Comparison of ENCODE assay signal across 8 cellular contexts in genomic region chr17:48024149-48025039, GRCh38. TPM values are rescaled to one million over a fixed set of nuclear protein-coding genes. Genes with fewer than 3 reads are reported as not detected.
DNase-seq lines count a peak whose midpoint lies in the region; ATAC-seq and TF ChIP-seq lines count a peak whose summit lies in the region.

No MANE protein-coding gene starts in this region.

- TF ChIP-seq CTCF in heart left ventricle (IDR thresholded peaks at IDR 0.05): no peak
- no peak for TF ChIP-seq CTCF in progenitor cell of endocrine pancreas (IDR thresholded peaks at IDR 0.05; ENCODE audit: unreplicated experiment)

- H3K4me3 ChIP-seq in heart left ventricle: peak overlapping the region; percentile 11 to 69 (median 53)

- TF ChIP-seq POLR2A in heart left ventricle (IDR thresholded peaks at IDR 0.05): no peak

- no peak overlapping the region for H3K27ac Mint-ChIP-seq in activated naive CD4-positive, alpha-beta T cell treated with anti-CD3 and anti-CD28 coated beads for 36 hours
- H3K27ac Mint-ChIP-seq in progenitor cell of endocrine pancreas: peak overlapping the region; percentile 64

- H3K4me1 Mint-ChIP-seq in activated naive CD4-positive, alpha-beta T cell treated with anti-CD3 and anti-CD28 coated beads for 36 hours (ENCODE audit: low read depth): peaks cover 23% of the 10 kb centered on the region
- peaks cover 14% of the 10 kb centered on the region for H3K4me1 Mint-ChIP-seq in progenitor cell of endocrine pancreas (ENCODE audit: low read depth)

- peaks cover 0 to 27% (median 0%) of the 10 kb centered on the region in 9 donors for H3K27me3 ChIP-seq in heart left ventricle

- H3K4me1 ChIP-seq in heart left ventricle: peaks cover 6 to 42% (median 38%) of the 10 kb centered on the region in 12 donors

- CTCF ChIA-PET in activated naive CD4-positive, alpha-beta T cell treated with anti-CD3 and anti-CD28 coated beads for 36 hours (lab: Charles Lee): interaction anchor here (0.7 to 4.6 kb wide), 23 partner anchors 13 to 569 kb away, joined by 3 to 67 read pairs (median 5); partner anchors contain the start of genes COPZ2, HOXB5 and NFE2L1

- H3K36me3 ChIP-seq in heart left ventricle: no peaks in the 10 kb centered on the region

- peak overlapping the region; percentile 5 to 90 (median 82) for H3K27ac ChIP-seq in heart left ventricle

- ATAC-seq in GM19351 (IDR thresholded peaks at IDR 0.05; ENCODE audit: unreplicated experiment) (peak; percentile 23), heart left ventricle (peak in 2 of 4 donors; percentile 0 to 6), HG03439 (IDR thresholded peaks at IDR 0.05; ENCODE audit: unreplicated experiment) (no peak)

- WGBS in heart left ventricle, 4 donors: 1 to 3% (median 1%) methylated on average over 27 to 54 of the region's 54 CpGs

- peaks cover 19% of the 10 kb centered on the region for H3K27me3 Mint-ChIP-seq in activated naive CD4-positive, alpha-beta T cell treated with anti-CD3 and anti-CD28 coated beads for 36 hours (ENCODE audit: low read depth)
- H3K27me3 Mint-ChIP-seq in progenitor cell of endocrine pancreas: peaks cover 57% of the 10 kb centered on the region

- no peaks in the 10 kb centered on the region for H3K9me3 ChIP-seq in heart left ventricle

- peak; percentile 70 for DNase-seq in AG20443 (ENCODE audit: low spot score)
- DNase-seq in NOMO-1 treated with dmso at 0.1 percent for 144 hours (lab: John Stamatoyannopoulos, UW; ENCODE audit: unreplicated experiment): peak; percentile 14
- peak; percentile 59 for DNase-seq in activated naive CD4-positive, alpha-beta T cell treated with anti-CD3 and anti-CD28 coated beads for 36 hours
- DNase-seq in heart left ventricle: peak; percentile 40 to 71 (median 59)
- no peak for DNase-seq in progenitor cell of endocrine pancreas (ENCODE audit: low spot score, unreplicated experiment)
- DNase-seq in epidermal melanocyte (ENCODE audit: insufficient read length, low spot score): no peak

- no peaks in the 10 kb centered on the region for H3K9me3 Mint-ChIP-seq in activated naive CD4-positive, alpha-beta T cell treated with anti-CD3 and anti-CD28 coated beads for 36 hours
- H3K9me3 Mint-ChIP-seq in progenitor cell of endocrine pancreas (ENCODE audit: low read depth): no peaks in the 10 kb centered on the region

- H3K4me3 Mint-ChIP-seq in activated naive CD4-positive, alpha-beta T cell treated with anti-CD3 and anti-CD28 coated beads for 36 hours: peak overlapping the region; percentile 81
- H3K4me3 Mint-ChIP-seq in progenitor cell of endocrine pancreas (ENCODE audit: low read depth): peak overlapping the region; percentile 65

- no peaks in the 10 kb centered on the region for H3K36me3 Mint-ChIP-seq in activated naive CD4-positive, alpha-beta T cell treated with anti-CD3 and anti-CD28 coated beads for 36 hours (ENCODE audit: low read depth)
- H3K36me3 Mint-ChIP-seq in progenitor cell of endocrine pancreas (ENCODE audit: insufficient read depth): no peaks in the 10 kb centered on the region

- intact Hi-C loops in activated naive CD4-positive, alpha-beta T cell treated with anti-CD3 and anti-CD28 coated beads for 36 hours (cut with micrococcal nuclease): loop anchor here (1.0 to 10.0 kb wide), 8 partner anchors 24 to 594 kb away; partner anchors contain the start of genes CBX1, CDK5RAP3 and NFE2L1
- intact Hi-C loops in heart left ventricle (cut with DNase I): loop anchor here in 9 of 10 donors (1.0 to 10.0 kb wide), 7 partner anchors 24 to 593 kb away; partner anchors contain the start of genes HOXB8 (in 5 of the 9), HOXB7 (in 3 of the 9), CBX1 (in 1 of the 9) and NFE2L1 (in 1 of the 9)

RNA-seq across cellular contexts. Expression of gene COPZ2, which starts 13.2 kb away (rescaled TPM):
- total RNA-seq in activated naive CD4-positive, alpha-beta T cell treated with anti-CD3 and anti-CD28 coated beads for 36 hours: 1 to 10 TPM; 2.4 to 3.3 TPM
- total RNA-seq in heart left ventricle: 10 to 100 TPM; 35.4 to 64.3 (median 54.8) TPM
- 10 to 100 TPM; 13.2 to 48.2 TPM for polyA plus RNA-seq in heart left ventricle
- total RNA-seq in progenitor cell of endocrine pancreas: 0.64 TPM in 1 of 2 replicates, not detected in the other

RNA-seq across cellular contexts. Expression of gene NFE2L1, which starts 23.8 kb away (rescaled TPM):
- 100 to 1,000 TPM in 1 of 2 experiments, 10 to 100 TPM in 1; 95.2 to 102 TPM for total RNA-seq in activated naive CD4-positive, alpha-beta T cell treated with anti-CD3 and anti-CD28 coated beads for 36 hours
- total RNA-seq in heart left ventricle: 1,000 to 10,000 TPM in 1 of 9 donors, 100 to 1,000 TPM in 8; 375 to 1,055 (median 606) TPM
- 100 to 1,000 TPM; 254 to 385 TPM for polyA plus RNA-seq in heart left ventricle
- 123 and 124 TPM in 2 replicates for total RNA-seq in progenitor cell of endocrine pancreas

RNA-seq across cellular contexts. Expression of gene CDK5RAP3, which starts 53.5 kb away (rescaled TPM):
- 100 to 1,000 TPM; 174 to 175 TPM for total RNA-seq in activated naive CD4-positive, alpha-beta T cell treated with anti-CD3 and anti-CD28 coated beads for 36 hours
- 10 to 100 TPM; 41.2 to 80.9 (median 53.6) TPM for total RNA-seq in heart left ventricle
- 10 to 100 TPM; 53.8 to 56.6 TPM for polyA plus RNA-seq in heart left ventricle
- 336 and 344 TPM in 2 replicates for total RNA-seq in progenitor cell of endocrine pancreas

Comparison
In these comparisons a context has a peak if more than half of its experiments do, and no peak if none do; other contexts are left out.
1. DNase-seq: peak in AG20443 (single experiment), NOMO-1 treated with dmso at 0.1 percent for 144 hours (single experiment), activated naive CD4-positive, alpha-beta T cell treated with anti-CD3 and anti-CD28 coated beads for 36 hours (single experiment) and heart left ventricle (5 of 5); none in progenitor cell of endocrine pancreas (single experiment) and epidermal melanocyte (single experiment).
2. RNA of gene COPZ2, which starts 13.2 kb away (total RNA-seq): 35.4 to 64.3 TPM in heart left ventricle; 2.4 to 3.3 TPM in activated naive CD4-positive, alpha-beta T cell treated with anti-CD3 and anti-CD28 coated beads for 36 hours and 0.64 TPM in progenitor cell of endocrine pancreas; every median in the first group is over 4 times any median in the second.